ENCODE assay signal across 8 cellular contexts in the genomic region with DNA sequence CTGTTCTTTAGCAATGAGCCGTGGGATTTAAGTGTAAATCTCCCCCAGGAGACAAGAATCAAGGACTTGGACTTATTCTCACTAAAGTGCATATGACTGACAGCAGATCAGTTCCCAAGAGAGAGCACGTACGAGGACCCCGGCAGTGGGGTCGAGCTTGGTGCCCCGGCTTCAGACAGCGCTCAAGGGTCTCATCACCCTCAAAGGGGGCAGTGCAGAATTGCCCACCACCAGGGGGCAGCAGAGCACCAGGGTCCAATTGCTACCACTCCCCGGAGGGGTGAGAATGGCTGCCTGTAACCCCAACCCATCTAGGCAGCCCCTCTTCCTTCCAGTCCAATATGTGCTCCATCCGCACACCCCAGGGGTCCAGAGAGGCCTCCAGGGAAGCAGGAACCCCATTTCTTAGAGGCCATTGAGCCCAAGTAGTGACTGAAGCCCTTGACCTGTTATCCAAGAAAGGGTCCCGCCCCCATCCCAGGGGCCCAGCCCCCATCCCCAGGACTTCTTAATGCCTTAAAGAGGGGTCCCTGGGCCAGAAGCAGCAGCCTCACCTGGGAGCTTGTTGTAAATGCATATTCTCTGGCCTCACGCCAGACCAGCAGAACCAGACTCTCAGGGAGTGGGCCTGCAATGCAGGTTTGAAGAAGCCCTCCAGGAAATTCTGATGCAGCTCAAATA.
DNase-seq lines count a peak whose midpoint lies in the region; ATAC-seq, FAIRE-seq and TF ChIP-seq lines count a peak whose summit lies in the region.

No MANE protein-coding gene starts in this region.

- peak; percentile 43 for DNase-seq in Ammon's horn (ENCODE audit: low spot score)
- DNase-seq in HCT116 (ENCODE audit: low read depth, low spot score): peak; percentile 35
- DNase-seq in T-helper 2 cell: peak in 4 of 5 experiments; percentile 35 to 58 (median 51)
- no peak for DNase-seq in astrocyte (ENCODE audit: low read depth)
- DNase-seq in immature natural killer cell: peak; percentile 37 to 54 (median 48)
- peak; percentile 47 to 71 for DNase-seq in stimulated activated CD4-positive, alpha-beta T cell treated with anti-CD3 and anti-CD28 coated beads, Interleukin-4, amount 100 ng/mL, for 4 hours

- H3K4me1 ChIP-seq in HCT116 (ENCODE audit: control insufficient read depth in 1 of 2, insufficient read depth in 2 of 2, low read length in 2 of 2): peaks cover 0 to 12% of the 10 kb centered on the region in 2 experiments; a peak in 1 of 4 replicates
- H3K4me1 ChIP-seq in astrocyte (ENCODE audit: insufficient read depth, low read length): peaks cover 3% of the 10 kb centered on the region

- H3K27me3 ChIP-seq in HCT116 (ENCODE audit: insufficient read depth, low read length) (no peaks in the 10 kb centered on the region), astrocyte (ENCODE audit: insufficient read depth, low read length) (no peaks in the 10 kb centered on the region)

- intact Hi-C loops in HCT116 (cut with micrococcal nuclease): loop anchor here (1.0 kb wide), 3 partner anchors 27 to 161 kb away; no protein-coding TSS in a partner anchor

- H3K4me2 ChIP-seq in HCT116 (ENCODE audit: low read length) (0 out of 2 replicates have a peak overlapping the region, but pooled peaks have one; percentile 6), astrocyte (ENCODE audit: low read length) (no peak overlapping the region)

- peaks cover 4% of the 10 kb centered on the region for H3K9me3 Mint-ChIP-seq in astrocyte (ENCODE audit: unreplicated experiment)
- no peaks in the 10 kb centered on the region for H3K9me3 Mint-ChIP-seq in immature natural killer cell

- H3K27ac ChIP-seq in HCT116 (ENCODE audit: low read depth, low read length): no peak overlapping the region
- H3K27ac ChIP-seq in astrocyte (ENCODE audit: low read depth, low read length): no peak overlapping the region

- RAD21 ChIA-PET in HCT116 (lab: Charles Lee; ENCODE audit: low non-redundant PET in 1 of 2, low total read pairs in 2 of 2, uncharacterized antibody in 2 of 2, unreplicated experiment in 2 of 2): interaction anchor here (0.7 to 2.2 kb wide), 5 partner anchors 27 to 48 kb away, joined by 3 to 7 read pairs (median 4); no protein-coding TSS in a partner anchor

- no peaks in the 10 kb centered on the region for H3K36me3 ChIP-seq in HCT116 (ENCODE audit: control insufficient read depth in 1 of 2, insufficient read depth in 2 of 2, low read length in 2 of 2)
- no peaks in the 10 kb centered on the region for H3K36me3 ChIP-seq in astrocyte (ENCODE audit: insufficient read depth, low read length)

- FAIRE-seq in astrocyte (lab: Jason Lieb, UNC): no peak

- no peaks in the 10 kb centered on the region for H3K36me3 Mint-ChIP-seq in astrocyte (ENCODE audit: low read depth, unreplicated experiment)
- H3K36me3 Mint-ChIP-seq in immature natural killer cell: no peaks in the 10 kb centered on the region

- H3K9me3 ChIP-seq in HCT116 (ENCODE audit: control insufficient read depth in 1 of 2, insufficient read depth in 1 of 2, low read depth in 1 of 2, low read length in 2 of 2) (no peaks in the 10 kb centered on the region), astrocyte (ENCODE audit: insufficient read depth, low read depth, low read length) (no peaks in the 10 kb centered on the region)

- no TSS peak for BruUV-seq in HCT116 (replicated peaks; lab: Mats Ljungman, UMichigan)

- CTCF ChIA-PET in HCT116 (lab: Charles Lee): interaction anchor here (0.8 to 3.5 kb wide), 9 partner anchors 8 to 190 kb away, joined by 3 to 49 read pairs (median 4); no protein-coding TSS in a partner anchor

- ATAC-seq in HCT116: peak; percentile 87
- ATAC-seq in GM21717 (IDR thresholded peaks at IDR 0.05; ENCODE audit: unreplicated experiment): no peak
- no peak for ATAC-seq in HG02884 (IDR thresholded peaks at IDR 0.05; ENCODE audit: unreplicated experiment)

- no peak overlapping the region for H3K27ac Mint-ChIP-seq in astrocyte (ENCODE audit: unreplicated experiment)
- H3K27ac Mint-ChIP-seq in immature natural killer cell: no peak overlapping the region

- H3K4me1 Mint-ChIP-seq in astrocyte (ENCODE audit: low read depth, unreplicated experiment): peaks cover 6% of the 10 kb centered on the region
- peaks cover 0 to 3% of the 10 kb centered on the region in 2 donors for H3K4me1 Mint-ChIP-seq in immature natural killer cell

- no peaks in the 10 kb centered on the region for H4K20me1 ChIP-seq in HCT116 (ENCODE audit: insufficient read depth)
- H4K20me1 ChIP-seq in astrocyte (ENCODE audit: insufficient read depth, low read length): no peaks in the 10 kb centered on the region

- H3K4me3 ChIP-seq in HCT116 (replicated peaks in 1 of 2; ENCODE audit: low read depth in 1 of 2, low read length in 2 of 2) (no peak overlapping the region), astrocyte (ENCODE audit: insufficient read depth, low read depth, low read length) (no peak overlapping the region)

- TF ChIP-seq CTCF in HCT116 (IDR thresholded peaks at IDR 0.05 in 2 of 3, conservative IDR thresholded peaks at IDR 0.05 in 1 of 3; ENCODE audit: borderline replicate concordance in 1 of 3, insufficient read depth in 1 of 3, low read depth in 2 of 3, low read length in 2 of 3): peak; percentile 95 to 100 (median 98)
- TF ChIP-seq CTCF in astrocyte (IDR thresholded peaks at IDR 0.05; ENCODE audit: insufficient read depth, low read depth, low read length): peak; percentile 56

- TF ChIP-seq POLR2A in HCT116 (IDR thresholded peaks at IDR 0.05; ENCODE audit: borderline replicate concordance, extremely low read depth, insufficient read depth, insufficient read length): no peak

- H2AFZ ChIP-seq in HCT116 (ENCODE audit: low read depth, low read length, poor library complexity, severe bottlenecking): peak overlapping the region; percentile 87
- no peak overlapping the region for H2AFZ ChIP-seq in astrocyte (ENCODE audit: low read depth, low read length)

- POLR2A ChIA-PET in HCT116 (lab: Charles Lee): no interaction called here

- peak; percentile 96 for TF ChIP-seq RAD21 in HCT116 (IDR thresholded peaks at IDR 0.05; ENCODE audit: low read depth)

- no peaks in the 10 kb centered on the region for H3K9me2 ChIP-seq in HCT116 (ENCODE audit: insufficient read depth)

- H3K27me3 Mint-ChIP-seq in astrocyte (ENCODE audit: low read depth, unreplicated experiment) (peaks cover 15% of the 10 kb centered on the region), immature natural killer cell (ENCODE audit: low read depth in 3 of 3) (peaks cover 2 to 8% (median 2%) of the 10 kb centered on the region in 3 donors)

- H3K9ac ChIP-seq in HCT116 (ENCODE audit: low read length) (no peak overlapping the region), astrocyte (ENCODE audit: low read length) (no peak overlapping the region)

- no peak overlapping the region for H3K4me3 Mint-ChIP-seq in astrocyte (ENCODE audit: unreplicated experiment)
- H3K4me3 Mint-ChIP-seq in immature natural killer cell: no peak overlapping the region

- H3K79me2 ChIP-seq in HCT116 (ENCODE audit: insufficient read depth, low read length) (no peaks in the 10 kb centered on the region), astrocyte (ENCODE audit: insufficient read depth, low read length) (no peaks in the 10 kb centered on the region)

TF ChIP-seq in HCT116, 20 proteins besides CTCF, POLR2A, EP300 and RAD21:
- TF ChIP-seq EGR1 (IDR thresholded peaks at IDR 0.05; ENCODE audit: low read depth) (no peak), EZH2 (IDR thresholded peaks at IDR 0.05) (no peak), YY1 (IDR thresholded peaks at IDR 0.05; ENCODE audit: extremely low read depth, insufficient replicate concordance, low read depth, low read length) (peak; percentile 63)
TF ChIP-seq in HCT116: peak in this region for 1.
